In genomic region chr18:11955299-11956029, GRCh38 we compare ENCODE assay signal across 1 cellular context.
TF ChIP-seq lines count a peak whose summit lies in the region.

No MANE protein-coding gene starts in this region.

TF ChIP-seq in HEK293, 187 proteins besides CTCF, POLR2A, EP300 and RAD21 (continued from another document):
- TF ChIP-seq ZNF26 (tag by site-specific recombination; IDR thresholded peaks at IDR 0.05) (no peak), ZNF335 (tag by site-specific recombination; conservative IDR thresholded peaks at IDR 0.05) (peak; percentile 58), HOXA7 (CRISPR knock-in tag; IDR thresholded peaks at IDR 0.05; ENCODE audit: borderline replicate concordance) (no peak), BCL11B (tag by site-specific recombination; IDR thresholded peaks at IDR 0.05; ENCODE audit: low read depth) (no peak), ZNF148 (tag by site-specific recombination; IDR thresholded peaks at IDR 0.05; ENCODE audit: borderline replicate concordance) (no peak), SP7 (tag by site-specific recombination; IDR thresholded peaks at IDR 0.05) (no peak), ZSCAN18 (tag by site-specific recombination; IDR thresholded peaks at IDR 0.05) (no peak), ZNF837 (tag by site-specific recombination; IDR thresholded peaks at IDR 0.05) (no peak), ZNF146 (tag by site-specific recombination; IDR thresholded peaks at IDR 0.05) (no peak), TCF7L2 (IDR thresholded peaks at IDR 0.05; ENCODE audit: borderline replicate concordance, low read depth, low read length) (no peak), ZNF274 (IDR thresholded peaks at IDR 0.05; ENCODE audit: low read length) (no peak), ZNF274 (tag by site-specific recombination; IDR thresholded peaks at IDR 0.05; ENCODE audit: borderline replicate concordance) (no peak), ZNF548 (tag by site-specific recombination; IDR thresholded peaks at IDR 0.05) (no peak), ZBTB20 (tag by site-specific recombination; IDR thresholded peaks at IDR 0.05) (peak; percentile 29; the same call in 1 of the 2 replicates), ZNF280D (tag by site-specific recombination; IDR thresholded peaks at IDR 0.05) (no peak), ZFHX2 (tag by site-specific recombination; conservative IDR thresholded peaks at IDR 0.05) (no peak), ZNF341 (tag by site-specific recombination; IDR thresholded peaks at IDR 0.05; ENCODE audit: low read depth) (peak; percentile 20; the same call in 1 of the 2 replicates), ZFP37 (tag by site-specific recombination; IDR thresholded peaks at IDR 0.05) (no peak), ZBTB7A (tag by site-specific recombination; IDR thresholded peaks at IDR 0.05; ENCODE audit: low read depth) (no peak), ZNF488 (tag by site-specific recombination; IDR thresholded peaks at IDR 0.05) (no peak), ZBTB8A (tag by site-specific recombination; IDR thresholded peaks at IDR 0.05) (peak; percentile 13; the same call in 1 of the 2 replicates), ZNF580 (tag by site-specific recombination; IDR thresholded peaks at IDR 0.05) (no peak), ZNF248 (tag by site-specific recombination; IDR thresholded peaks at IDR 0.05) (no peak), PRDM1 (tag by site-specific recombination; IDR thresholded peaks at IDR 0.05) (peak; percentile 44; the same call in 1 of the 2 replicates), ZBTB21 (tag by site-specific recombination; IDR thresholded peaks at IDR 0.05) (no peak)
